Comparison of ENCODE assay signal across 26 cellular contexts in the genomic region with DNA sequence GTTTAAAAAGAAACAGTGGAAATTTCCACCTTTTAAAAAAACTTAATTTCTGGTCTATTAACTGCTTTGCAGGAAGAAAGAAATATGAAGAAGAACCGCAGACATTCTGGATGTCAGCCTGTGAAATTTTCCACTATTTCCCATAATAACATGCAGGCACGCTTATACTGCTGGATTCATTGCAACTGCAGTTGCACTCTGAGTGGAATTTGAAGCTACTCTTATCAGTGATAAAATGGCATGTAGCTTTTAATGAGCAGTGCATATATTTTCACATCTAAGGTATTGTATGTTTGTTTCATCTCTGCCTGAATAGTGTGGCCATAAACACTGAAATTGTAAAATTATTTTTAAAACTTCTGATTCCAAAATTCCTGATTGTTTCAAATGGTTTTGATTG. TPM values are rescaled to one million over a fixed set of nuclear protein-coding genes. Genes with fewer than 3 reads are reported as not detected.
DNase-seq lines count a peak whose midpoint lies in the region; ATAC-seq, FAIRE-seq and TF ChIP-seq lines count a peak whose summit lies in the region.
"Had no signal": no experiment of that assay in that cellular context is flagged by ENCODE, and none has a peak within 500 bp of the region (broad histone marks: within the 10 kb centered on the region; RNA-seq: fewer than 3 reads in every experiment).

No MANE protein-coding gene starts in this region.

- peaks cover 10% of the 10 kb centered on the region; the same call in 1 of the 2 replicates for H3K9me3 ChIP-seq in HepG2 (ENCODE audit: low read length)
- H3K9me3 ChIP-seq in right lobe of liver: no peaks in the 10 kb centered on the region
- H3K9me3 ChIP-seq: neutrophil, sigmoid colon had no signal

- H4K20me1 ChIP-seq in HepG2 (ENCODE audit: insufficient read depth, low read length): peaks cover 11% of the 10 kb centered on the region

- no peak overlapping the region for H3K27ac Mint-ChIP-seq in T-helper 2 cell treated with Interferon-gamma antibody and Interleukin-4, amounts not matched to agents 5 μg/mL and 100 μg/mL, for 36 hours
- H3K27ac Mint-ChIP-seq: activated CD8-positive, alpha-beta memory T cell treated with anti-CD3 and anti-CD28 coated beads, Interleukin-2, amount 10 ng/mL, durations not matched to agents 7 days and 5 days; progenitor cell of endocrine pancreas had no signal

- CTCF ChIA-PET in HepG2 (lab: Yijun Ruan, JAX; ENCODE audit: low intra/inter-chr PET ratio, low total read pairs): no interaction called here

- intact Hi-C loops in HepG2 (cut with micrococcal nuclease; ENCODE audit: unreplicated experiment) (no loop called here), right lobe of liver (cut with DNase I) (no loop called here)

- H3K27me3 ChIP-seq in HepG2 (ENCODE audit: control insufficient read depth in 1 of 2, insufficient read depth in 2 of 2, low read length in 2 of 2) (no peaks in the 10 kb centered on the region), right lobe of liver (no peaks in the 10 kb centered on the region)
- H3K27me3 ChIP-seq: breast epithelium, gastroesophageal sphincter, neutrophil, sigmoid colon, tibial artery had no signal

- no peaks in the 10 kb centered on the region for H3K27me3 Mint-ChIP-seq in T-helper 2 cell treated with Interferon-gamma antibody and Interleukin-4, amounts not matched to agents 5 μg/mL and 100 μg/mL, for 36 hours (ENCODE audit: low read depth)
- H3K27me3 Mint-ChIP-seq: activated CD8-positive, alpha-beta memory T cell treated with anti-CD3 and anti-CD28 coated beads, Interleukin-2, amount 10 ng/mL, durations not matched to agents 7 days and 5 days; progenitor cell of endocrine pancreas had no signal

- H2AFZ ChIP-seq in HepG2 (ENCODE audit: low read length): no peak overlapping the region

- no peak overlapping the region for H3K4me2 ChIP-seq in HepG2 (ENCODE audit: low read depth, low read length)

- over 99% methylated on average over 2 of the region's 2 CpGs for WGBS in HepG2 (ENCODE audit: low lambda C conversion rate)
- WGBS in right lobe of liver (ENCODE audit: insufficient coverage, low coverage, low lambda C conversion rate, missing lambda C conversion rate): 76% methylated on average over 2 of the region's 2 CpGs

- no peak overlapping the region for H3K4me3 Mint-ChIP-seq in T-helper 2 cell treated with Interferon-gamma antibody and Interleukin-4, amounts not matched to agents 5 μg/mL and 100 μg/mL, for 36 hours
- H3K4me3 Mint-ChIP-seq: activated CD8-positive, alpha-beta memory T cell treated with anti-CD3 and anti-CD28 coated beads, Interleukin-2, amount 10 ng/mL, durations not matched to agents 7 days and 5 days; H9 had no signal

- peaks cover 42% of the 10 kb centered on the region for H3K36me3 Mint-ChIP-seq in T-helper 2 cell treated with Interferon-gamma antibody and Interleukin-4, amounts not matched to agents 5 μg/mL and 100 μg/mL, for 36 hours (ENCODE audit: low read depth)

- no peak for DNase-seq in HepG2 (ENCODE audit: low spot score)
- no peak for DNase-seq in right lobe of liver
- peak; percentile 45 for DNase-seq in RPMI7951 (ENCODE audit: low read depth)
- peak; percentile 46 for DNase-seq in fibroblast of peridontal ligament (ENCODE audit: extremely low read depth)
- peak; percentile 28 for DNase-seq in stromal cell of bone marrow (ENCODE audit: low read depth)
- no peak for DNase-seq in urothelium cell line (ENCODE audit: low spot score)
- no peak for DNase-seq in GM20000 (ENCODE audit: low spot score)
- no peak for DNase-seq in T-helper 2 cell treated with Interferon-gamma antibody and Interleukin-4, amounts not matched to agents 5 μg/mL and 100 μg/mL, for 36 hours (ENCODE audit: low spot score)
- DNase-seq: activated CD8-positive, alpha-beta memory T cell treated with anti-CD3 and anti-CD28 coated beads, Interleukin-2, amount 10 ng/mL, durations not matched to agents 7 days and 5 days; activated naive CD4-positive, alpha-beta T cell treated with anti-CD3 and anti-CD28 coated beads, Interleukin-2, amount 50 U/mL, for 16 hours; effector CD8-positive, alpha-beta T cell; H9; hippocampal formation; mesendoderm; NCI-H446; NCI-H82; sigmoid colon; stimulated activated naive CD4-positive, alpha-beta T cell treated with Interleukin-2 at 50 U/mL for 16 hours; tibial artery had no signal

- no peak for TF ChIP-seq RAD21 in HepG2 (CRISPR knock-in tag; IDR thresholded peaks at IDR 0.05)

- POLR2A ChIA-PET in HepG2 (lab: Yijun Ruan, JAX): no interaction called here

- no peak overlapping the region for H3K27ac ChIP-seq in HepG2 (ENCODE audit: extremely low read length, insufficient read depth, low read length)
- H3K27ac ChIP-seq in right lobe of liver: no peak overlapping the region
- H3K27ac ChIP-seq: breast epithelium, gastroesophageal sphincter, neutrophil, tibial artery, VCaP had no signal

- peaks cover 8% of the 10 kb centered on the region for H3K9me3 Mint-ChIP-seq in T-helper 2 cell treated with Interferon-gamma antibody and Interleukin-4, amounts not matched to agents 5 μg/mL and 100 μg/mL, for 36 hours

- BruUV-seq in HepG2 (replicated peaks; lab: Mats Ljungman, UMichigan): no TSS peak

- no peak for FAIRE-seq in HepG2 (lab: Jason Lieb, UNC)
- no peak for FAIRE-seq in urothelium cell line (lab: Jason Lieb, UNC)
- FAIRE-seq: A204.1, colon had no signal

- no peak overlapping the region for H3K9ac ChIP-seq in HepG2 (ENCODE audit: insufficient read depth, low read depth, low read length)

- peaks cover 82% of the 10 kb centered on the region for H3K79me2 ChIP-seq in HepG2 (ENCODE audit: insufficient read depth, low read length)

- ATAC-seq in HepG2 (no peak), right lobe of liver (no peak)
- ATAC-seq: activated CD8-positive, alpha-beta memory T cell treated with anti-CD3 and anti-CD28 coated beads, Interleukin-2, amount 10 ng/mL, durations not matched to agents 7 days and 5 days; gastroesophageal sphincter had no signal

- H3K36me3 ChIP-seq in HepG2 (replicated peaks in 1 of 2; ENCODE audit: control insufficient read depth in 1 of 2, insufficient read depth in 2 of 2, low read length in 2 of 2): peaks cover 3 to 12% of the 10 kb centered on the region in 2 experiments; a peak in 3 of 5 replicates
- H3K36me3 ChIP-seq in right lobe of liver: no peaks in the 10 kb centered on the region
- H3K36me3 ChIP-seq: breast epithelium, gastroesophageal sphincter, neutrophil, sigmoid colon had no signal

- in situ Hi-C loops in HepG2 (cut with HindIII; ENCODE audit: extremely low pct_ligation_motif_present, low pct_unique_long_range_greater_than_20kb): no loop called here

- H3K4me3 ChIP-seq in HepG2 (replicated peaks in 1 of 3; ENCODE audit: insufficient read depth in 1 of 3, low read depth in 2 of 3, low read length in 3 of 3): no peak overlapping the region
- H3K4me3 ChIP-seq in right lobe of liver: no peak overlapping the region
- H3K4me3 ChIP-seq: breast epithelium, gastroesophageal sphincter, sigmoid colon, tibial artery had no signal

- no peak for TF ChIP-seq EP300 in HepG2 (IDR thresholded peaks at IDR 0.05; ENCODE audit: low read depth in 2 of 2, low read length in 2 of 2)
- TF ChIP-seq EP300 in HepG2 (CRISPR knock-in tag; IDR thresholded peaks at IDR 0.05; ENCODE audit: borderline replicate concordance): no peak

- TF ChIP-seq POLR2A in HepG2 (IDR thresholded peaks at IDR 0.05; ENCODE audit: insufficient read depth in 1 of 2, low read depth in 2 of 2, low read length in 2 of 2) (no peak), right lobe of liver (IDR thresholded peaks at IDR 0.05) (no peak)

- H3K4me1 Mint-ChIP-seq in T-helper 2 cell treated with Interferon-gamma antibody and Interleukin-4, amounts not matched to agents 5 μg/mL and 100 μg/mL, for 36 hours (ENCODE audit: low read depth): peaks cover 33% of the 10 kb centered on the region

- H3K4me1 ChIP-seq in HepG2 (ENCODE audit: insufficient read depth, low read length): peaks cover 35% of the 10 kb centered on the region
- no peaks in the 10 kb centered on the region for H3K4me1 ChIP-seq in right lobe of liver
- H3K4me1 ChIP-seq: breast epithelium had no signal

- TF ChIP-seq CTCF in HepG2 (CRISPR knock-in tag; IDR thresholded peaks at IDR 0.05): no peak
- no peak for TF ChIP-seq CTCF in right lobe of liver (IDR thresholded peaks at IDR 0.05)
- TF ChIP-seq CTCF in GM20000 (IDR thresholded peaks at IDR 0.05; ENCODE audit: extremely low read depth, missing control alignments): no peak

TF ChIP-seq in HepG2, 621 proteins besides CTCF, POLR2A, EP300 and RAD21 (continues in another document):
- TF ChIP-seq ZNF317 (CRISPR knock-in tag; IDR thresholded peaks at IDR 0.05) (peak; percentile 78), HHEX (CRISPR knock-in tag; IDR thresholded peaks at IDR 0.05) (no peak)

RNA-seq across cellular contexts. Expression of gene NCOA3, which starts 28.2 kb away (rescaled TPM):
- total RNA-seq in HepG2 (2016; rRNA removed; fragmentation: Illumina TruSeq; extraction: Trizol) (56.8 and 76.2 TPM in 2 replicates), right lobe of liver (10 to 100 TPM; 11.2 to 15.1 (median 13.8) TPM)
- total RNA-seq in HepG2 (2016; cell fraction: cytosol; rRNA removed; fragmentation: Illumina TruSeq; extraction: Trizol; ENCODE audit: low read depth): 30.2 and 36.5 TPM in 2 replicates
- total RNA-seq in HepG2 (2016; cell fraction: insoluble cytoplasmic fraction; rRNA removed; fragmentation: Illumina TruSeq; extraction: Trizol): 56.0 and 74.0 TPM in 2 replicates
- 34.2 and 36.7 TPM in 2 replicates for total RNA-seq in HepG2 (2016; cell fraction: membrane; rRNA removed; fragmentation: Illumina TruSeq; extraction: Trizol)
- total RNA-seq in HepG2 (2016; cell fraction: nucleus; rRNA removed; fragmentation: Illumina TruSeq; extraction: Trizol): 59.3 and 64.3 TPM in 2 replicates
- 25.0 and 35.0 TPM in 2 replicates for polyA plus RNA-seq in HepG2 (2011; rRNA removed)
- 17.2 and 18.9 TPM in 2 replicates for polyA plus RNA-seq in HepG2 (2011; cell fraction: cytosol; rRNA removed)
- polyA plus RNA-seq in HepG2 (2011; cell fraction: nucleus; rRNA removed): 36.9 and 40.6 TPM in 2 replicates
- polyA plus RNA-seq in HepG2 (2012): 22.6 and 26.9 TPM in 2 replicates
- polyA plus RNA-seq in HepG2 (2016; cell fraction: cytosol; fragmentation: Illumina TruSeq; extraction: Trizol; ENCODE audit: low read depth): 2.0 and 2.4 TPM in 2 replicates
- polyA plus RNA-seq in HepG2 (2016; cell fraction: insoluble cytoplasmic fraction; fragmentation: Illumina TruSeq; extraction: Trizol; ENCODE audit: low read depth): 40.1 and 40.4 TPM in 2 replicates
- polyA plus RNA-seq in HepG2 (2016; cell fraction: membrane; fragmentation: Illumina TruSeq; extraction: Trizol; ENCODE audit: low read depth): 5.5 and 5.7 TPM in 2 replicates
- polyA plus RNA-seq in HepG2 (2016; cell fraction: nucleus; fragmentation: Illumina TruSeq; extraction: Trizol; ENCODE audit: insufficient read depth, low read depth): 53.5 and 57.7 TPM in 2 replicates
- polyA minus RNA-seq in HepG2 (2011; rRNA and poly(A)+ RNA removed; ENCODE audit: low replicate concordance): 49.8 and 56.6 TPM in 2 replicates
- 41.6 and 42.5 TPM in 2 replicates for polyA minus RNA-seq in HepG2 (2011; cell fraction: cytosol; rRNA and poly(A)+ RNA removed)
- 75.8 and 76.3 TPM in 2 replicates for polyA minus RNA-seq in HepG2 (2011; cell fraction: nucleus; rRNA and poly(A)+ RNA removed)
- total RNA-seq in RPMI7951 (2014; rRNA removed; shearing (Covaris generic)): 40.7 and 47.9 TPM in 2 replicates

Comparison
In these comparisons a context has a peak if more than half of its experiments do, and no peak if none do; other contexts are left out.
1. DNase-seq: peak in RPMI7951 (single experiment), fibroblast of peridontal ligament (single experiment) and stromal cell of bone marrow (single experiment); none in HepG2 (single experiment), right lobe of liver (0 of 3), urothelium cell line (single experiment), GM20000 (single experiment) and T-helper 2 cell treated with Interferon-gamma antibody and Interleukin-4, amounts not matched to agents 5 μg/mL and 100 μg/mL, for 36 hours (single experiment).